ENCODE assay signal across 12 cellular contexts in genomic region chr22:27193636-27194035, GRCh38.
"Had no signal": no experiment of that assay in that cellular context is flagged by ENCODE, and none has a peak within 500 bp of the region (broad histone marks: within the 10 kb centered on the region; RNA-seq: fewer than 3 reads in every experiment).

No MANE protein-coding gene starts in this region.

- H2AFZ ChIP-seq: hepatocyte had no signal

- H3K36me3 Mint-ChIP-seq: naive thymus-derived CD4-positive, alpha-beta T cell had no signal

- H3K79me2 ChIP-seq: hepatocyte had no signal

- H3K4me1 ChIP-seq: foreskin keratinocyte, uterus had no signal

- H3K36me3 ChIP-seq: neutrophil, uterus had no signal

- H3K4me3 Mint-ChIP-seq: naive thymus-derived CD4-positive, alpha-beta T cell had no signal

- FAIRE-seq: small intestine had no signal

- ATAC-seq: foreskin keratinocyte; naive thymus-derived CD4-positive, alpha-beta T cell; right cardiac atrium had no signal

- H3K27ac Mint-ChIP-seq: naive thymus-derived CD4-positive, alpha-beta T cell had no signal

- DNase-seq: dermis blood vessel endothelial cell; head of caudate nucleus; kidney glomerular epithelial cell; naive thymus-derived CD4-positive, alpha-beta T cell; right cardiac atrium; small intestine; stimulated activated CD4-positive, alpha-beta T cell treated with anti-CD3 and anti-CD28 coated beads, Interleukin-12 subunit alpha, Interleukin-12 subunit beta, amount 100 ng/mL, for 4 hours; stimulated activated naive CD4-positive, alpha-beta T cell treated with Interleukin-2 at 50 U/mL for 16 hours; uterus had no signal

- H3K4me2 ChIP-seq: hepatocyte had no signal

- H3K4me3 ChIP-seq: hepatocyte, uterus had no signal

- H3K27ac ChIP-seq: foreskin keratinocyte, hepatocyte, neutrophil, uterus had no signal

- H3K9me3 ChIP-seq: neutrophil, uterus had no signal

- H3K4me1 Mint-ChIP-seq: naive thymus-derived CD4-positive, alpha-beta T cell had no signal

- H3K27me3 ChIP-seq: hepatocyte, neutrophil, uterus had no signal
